8 cellular contexts compared by ENCODE assay signal in genomic region chr15:64209680-64210334, GRCh38. TPM values are rescaled to one million over a fixed set of nuclear protein-coding genes. Genes with fewer than 3 reads are reported as not detected.
A peak's percentile ranks its signal among the peaks of the same experiment; 100 is the strongest.
DNase-seq lines count a peak whose midpoint lies in the region; ATAC-seq and TF ChIP-seq lines count a peak whose summit lies in the region.

No MANE protein-coding gene starts in this region.

- H3K9me3 Mint-ChIP-seq in activated CD8-positive, alpha-beta T cell treated with anti-CD3 and anti-CD28 coated beads for 36 hours: no peaks in the 10 kb centered on the region
- no peaks in the 10 kb centered on the region for H3K9me3 Mint-ChIP-seq in activated CD8-positive, alpha-beta T cell treated with anti-CD3 and anti-CD28 coated beads, Interleukin-2, amount 10 ng/mL, durations not matched to agents 7 days and 5 days (ENCODE audit: insufficient read depth)

- peak; percentile 68 for TF ChIP-seq CTCF in activated CD8-positive, alpha-beta T cell treated with anti-CD3 and anti-CD28 coated beads for 36 hours (IDR thresholded peaks at IDR 0.05)

- no peak overlapping the region for H3K4me3 Mint-ChIP-seq in activated CD8-positive, alpha-beta T cell treated with anti-CD3 and anti-CD28 coated beads for 36 hours
- H3K4me3 Mint-ChIP-seq in activated CD8-positive, alpha-beta T cell treated with anti-CD3 and anti-CD28 coated beads, Interleukin-2, amount 10 ng/mL, durations not matched to agents 7 days and 5 days: no peak overlapping the region

- H3K4me3 ChIP-seq in adipocyte (ENCODE audit: low read length): no peak overlapping the region

- POLR2A ChIA-PET in activated CD8-positive, alpha-beta T cell treated with anti-CD3 and anti-CD28 coated beads for 36 hours (lab: Charles Lee): no interaction called here
- POLR2A ChIA-PET in activated CD8-positive, alpha-beta T cell treated with anti-CD3 and anti-CD28 coated beads, Interleukin-2, amount 10 ng/mL, durations not matched to agents 7 days and 5 days (lab: Charles Lee): no interaction called here

- H3K27ac Mint-ChIP-seq in activated CD8-positive, alpha-beta T cell treated with anti-CD3 and anti-CD28 coated beads for 36 hours: no peak overlapping the region
- no peak overlapping the region for H3K27ac Mint-ChIP-seq in activated CD8-positive, alpha-beta T cell treated with anti-CD3 and anti-CD28 coated beads, Interleukin-2, amount 10 ng/mL, durations not matched to agents 7 days and 5 days

- H3K4me1 Mint-ChIP-seq in activated CD8-positive, alpha-beta T cell treated with anti-CD3 and anti-CD28 coated beads for 36 hours (ENCODE audit: low read depth): peaks cover 8% of the 10 kb centered on the region
- H3K4me1 Mint-ChIP-seq in activated CD8-positive, alpha-beta T cell treated with anti-CD3 and anti-CD28 coated beads, Interleukin-2, amount 10 ng/mL, durations not matched to agents 7 days and 5 days (ENCODE audit: low read depth): peaks cover 12% of the 10 kb centered on the region

- intact Hi-C loops in activated CD8-positive, alpha-beta T cell treated with anti-CD3 and anti-CD28 coated beads for 36 hours (cut with micrococcal nuclease): loop anchor here (10.0 kb wide), 1 partner anchor 145 kb away; the partner anchor contains the start of gene CSNK1G1

- peak; percentile 7 for DNase-seq in activated CD8-positive, alpha-beta T cell treated with anti-CD3 and anti-CD28 coated beads for 36 hours
- no peak for DNase-seq in activated CD8-positive, alpha-beta T cell treated with anti-CD3 and anti-CD28 coated beads, Interleukin-2, amount 10 ng/mL, durations not matched to agents 7 days and 5 days
- DNase-seq in NCI-H1105 treated with DMSO at 0.1 percent for 48 hours (lab: John Stamatoyannopoulos, UW) (peak; percentile 74), adipocyte (ENCODE audit: low read depth) (peak; percentile 79), left lobe of liver (ENCODE audit: low spot score) (no peak), iPS-NIHi11 (ENCODE audit: low spot score) (no peak)
- no peak for DNase-seq in stimulated activated CD4-positive, alpha-beta T cell treated with anti-CD3 and anti-CD28 coated beads, Interleukin-2, amount 100 ng/mL, for 48 hours

- H3K4me1 ChIP-seq in adipocyte (ENCODE audit: control insufficient read depth, insufficient read depth, low read length): peaks cover 8% of the 10 kb centered on the region

- H3K9ac ChIP-seq in adipocyte (ENCODE audit: low read length): no peak overlapping the region

- H3K36me3 Mint-ChIP-seq in activated CD8-positive, alpha-beta T cell treated with anti-CD3 and anti-CD28 coated beads for 36 hours (ENCODE audit: low read depth): peaks cover 18% of the 10 kb centered on the region
- H3K36me3 Mint-ChIP-seq in activated CD8-positive, alpha-beta T cell treated with anti-CD3 and anti-CD28 coated beads, Interleukin-2, amount 10 ng/mL, durations not matched to agents 7 days and 5 days (ENCODE audit: low read depth): peaks cover 11% of the 10 kb centered on the region

- CTCF ChIA-PET in activated CD8-positive, alpha-beta T cell treated with anti-CD3 and anti-CD28 coated beads for 36 hours (lab: Charles Lee): interaction anchor here (0.7 to 1.5 kb wide), 8 partner anchors 9 to 442 kb away, joined by 3 to 5 read pairs (median 3); no protein-coding TSS in a partner anchor
- CTCF ChIA-PET in activated CD8-positive, alpha-beta T cell treated with anti-CD3 and anti-CD28 coated beads, Interleukin-2, amount 10 ng/mL, durations not matched to agents 7 days and 5 days (lab: Charles Lee): interaction anchor here (0.6 to 1.9 kb wide), 16 partner anchors 16 to 518 kb away, joined by 3 to 9 read pairs (median 4); partner anchors contain the start of genes CSNK1G1 and TRIP4

- no peaks in the 10 kb centered on the region for H3K27me3 Mint-ChIP-seq in activated CD8-positive, alpha-beta T cell treated with anti-CD3 and anti-CD28 coated beads for 36 hours
- no peaks in the 10 kb centered on the region for H3K27me3 Mint-ChIP-seq in activated CD8-positive, alpha-beta T cell treated with anti-CD3 and anti-CD28 coated beads, Interleukin-2, amount 10 ng/mL, durations not matched to agents 7 days and 5 days (ENCODE audit: low read depth)

- no peaks in the 10 kb centered on the region for H3K9me3 ChIP-seq in adipocyte (ENCODE audit: control insufficient read depth, low read length)

- H3K36me3 ChIP-seq in adipocyte (ENCODE audit: control insufficient read depth, insufficient read depth, low read length, severe bottlenecking): peaks cover 14% of the 10 kb centered on the region

- H3K27me3 ChIP-seq in adipocyte (replicated peaks; ENCODE audit: control insufficient read depth, insufficient read depth, low read length): no peaks in the 10 kb centered on the region

- peak; percentile 81 for ATAC-seq in activated CD8-positive, alpha-beta T cell treated with anti-CD3 and anti-CD28 coated beads for 36 hours
- ATAC-seq in activated CD8-positive, alpha-beta T cell treated with anti-CD3 and anti-CD28 coated beads, Interleukin-2, amount 10 ng/mL, durations not matched to agents 7 days and 5 days: no peak
- ATAC-seq in left lobe of liver (peak; percentile 44), HG02610 (IDR thresholded peaks at IDR 0.05; ENCODE audit: unreplicated experiment) (no peak)

RNA-seq across cellular contexts. Expression of gene PPIB, which starts 47.0 kb away (rescaled TPM):
- 100 to 1,000 TPM; 223 to 227 TPM for total RNA-seq in activated CD8-positive, alpha-beta T cell treated with anti-CD3 and anti-CD28 coated beads for 36 hours
- 100 to 1,000 TPM; 378 to 386 TPM for total RNA-seq in activated CD8-positive, alpha-beta T cell treated with anti-CD3 and anti-CD28 coated beads, Interleukin-2, amount 10 ng/mL, durations not matched to agents 7 days and 5 days
- total RNA-seq in left lobe of liver: 474 TPM

RNA-seq across cellular contexts. Expression of gene SNX22, which starts 58.3 kb away (rescaled TPM):
- total RNA-seq in activated CD8-positive, alpha-beta T cell treated with anti-CD3 and anti-CD28 coated beads for 36 hours: 1 to 10 TPM; 1.6 to 1.8 TPM
- total RNA-seq in activated CD8-positive, alpha-beta T cell treated with anti-CD3 and anti-CD28 coated beads, Interleukin-2, amount 10 ng/mL, durations not matched to agents 7 days and 5 days: under 1 TPM; 0.47 to 0.58 TPM
- total RNA-seq in left lobe of liver: 1.2 TPM

Comparison
In these comparisons a context has a peak if more than half of its experiments do, and no peak if none do; other contexts are left out.
1. ATAC-seq: peak in activated CD8-positive, alpha-beta T cell treated with anti-CD3 and anti-CD28 coated beads for 36 hours (single experiment) and left lobe of liver (single experiment); none in activated CD8-positive, alpha-beta T cell treated with anti-CD3 and anti-CD28 coated beads, Interleukin-2, amount 10 ng/mL, durations not matched to agents 7 days and 5 days (single experiment) and HG02610 (single experiment).
2. DNase-seq: peak in activated CD8-positive, alpha-beta T cell treated with anti-CD3 and anti-CD28 coated beads for 36 hours (single experiment), NCI-H1105 treated with DMSO at 0.1 percent for 48 hours (single experiment) and adipocyte (single experiment); none in activated CD8-positive, alpha-beta T cell treated with anti-CD3 and anti-CD28 coated beads, Interleukin-2, amount 10 ng/mL, durations not matched to agents 7 days and 5 days (single experiment), left lobe of liver (single experiment), iPS-NIHi11 (single experiment) and stimulated activated CD4-positive, alpha-beta T cell treated with anti-CD3 and anti-CD28 coated beads, Interleukin-2, amount 100 ng/mL, for 48 hours (0 of 2).